Comparison of ENCODE assay signal across 2 cellular contexts in genomic region chr17:74435775-74436359, GRCh38.
TF ChIP-seq lines count a peak whose summit lies in the region.

No MANE protein-coding gene starts in this region.

TF ChIP-seq in H1, 55 proteins besides CTCF, POLR2A, EP300 and RAD21:
- TF ChIP-seq TEAD4 (IDR thresholded peaks at IDR 0.05; ENCODE audit: low read depth, low read length), result no peak
- TF ChIP-seq RNF2 (IDR thresholded peaks at IDR 0.05; ENCODE audit: borderline replicate concordance, low read depth, low read length, missing control alignments, poor library complexity, severe bottlenecking), result no peak
- TF ChIP-seq SUZ12 (IDR thresholded peaks at IDR 0.05; ENCODE audit: low read length), result no peak
- TF ChIP-seq, protein P1, sequence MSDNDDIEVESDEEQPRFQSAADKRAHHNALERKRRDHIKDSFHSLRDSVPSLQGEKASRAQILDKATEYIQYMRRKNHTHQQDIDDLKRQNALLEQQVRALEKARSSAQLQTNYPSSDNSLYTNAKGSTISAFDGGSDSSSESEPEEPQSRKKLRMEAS (IDR thresholded peaks at IDR 0.05), result no peak
- no peak for TF ChIP-seq YY1 (IDR thresholded peaks at IDR 0.05; ENCODE audit: low read depth, low read length)
- no peak for TF ChIP-seq EGR1 (IDR thresholded peaks at IDR 0.05; ENCODE audit: borderline replicate concordance, low read depth, low read length)
- TF ChIP-seq E2F6 (IDR thresholded peaks at IDR 0.05), result no peak
- TF ChIP-seq CHD1 (IDR thresholded peaks at IDR 0.05; ENCODE audit: low read depth, low read length), result no peak
- no peak for TF ChIP-seq POLR2AphosphoS5 (IDR thresholded peaks at IDR 0.05; ENCODE audit: low read depth, low read length)
- TF ChIP-seq BACH1 (IDR thresholded peaks at IDR 0.05; ENCODE audit: low read length), result no peak
- TF ChIP-seq ASH2L (IDR thresholded peaks at IDR 0.05; ENCODE audit: low read length), result no peak
- no peak for TF ChIP-seq SP2 (IDR thresholded peaks at IDR 0.05; ENCODE audit: low read length)
- no peak for TF ChIP-seq SAP30 (IDR thresholded peaks at IDR 0.05; ENCODE audit: insufficient read depth, insufficient replicate concordance, low read length)
- TF ChIP-seq CHD7 (IDR thresholded peaks at IDR 0.05; ENCODE audit: insufficient replicate concordance, low read length), result no peak
- TF ChIP-seq TCF12 (IDR thresholded peaks at IDR 0.05; ENCODE audit: low read depth, low read length), result no peak
- TF ChIP-seq RXRA (IDR thresholded peaks at IDR 0.05; ENCODE audit: insufficient read depth, low read depth, low read length), result no peak
- TF ChIP-seq SIRT6 (IDR thresholded peaks at IDR 0.05; ENCODE audit: low read length), result no peak
- no peak for TF ChIP-seq TAF1 (IDR thresholded peaks at IDR 0.05; ENCODE audit: low read depth, low read length)
- TF ChIP-seq SRF (IDR thresholded peaks at IDR 0.05; ENCODE audit: low read depth, low read length), result no peak
- no peak for TF ChIP-seq CEBPB (IDR thresholded peaks at IDR 0.05; ENCODE audit: low read depth, low read length)

TF ChIP-seq in WTC11, 78 proteins besides CTCF, POLR2A, EP300 and RAD21:
- TF ChIP-seq CBFB (CRISPR knock-in tag; IDR thresholded peaks at IDR 0.05; ENCODE audit: low read depth) (no peak), SOX15 (CRISPR knock-in tag; IDR thresholded peaks at IDR 0.05) (no peak), ZNF121 (CRISPR knock-in tag; IDR thresholded peaks at IDR 0.05) (no peak)
TF ChIP-seq in WTC11: peak in this region for 0.
